Comparison of ENCODE assay signal across 21 cellular contexts in genomic region chr9:87510251-87510683, GRCh38.
"Had no signal": no experiment of that assay in that cellular context is flagged by ENCODE, and none has a peak within 500 bp of the region (broad histone marks: within the 10 kb centered on the region; RNA-seq: fewer than 3 reads in every experiment).

No MANE protein-coding gene starts in this region.

- H3K27me3 ChIP-seq: cardiac muscle cell, gastrocnemius medialis, neural progenitor cell had no signal

- H3K4me3 Mint-ChIP-seq: activated B cell treated with CpG ODN at 0.5 μM for 24 hours; activated CD4-positive, alpha-beta memory T cell treated with anti-CD3 and anti-CD28 coated beads for 36 hours; activated naive CD4-positive, alpha-beta T cell treated with anti-CD3 and anti-CD28 coated beads for 36 hours; activated naive CD8-positive, alpha-beta T cell treated with anti-CD3 and anti-CD28 coated beads, Interleukin-2, amount 10 ng/mL, durations not matched to agents 7 days and 5 days; activated T-cell treated with anti-CD3 and anti-CD28 coated beads, Interleukin-2, amount 50 U/mL, for 72 hours; memory B cell; naive thymus-derived CD8-positive, alpha-beta T cell; neural progenitor cell had no signal

- H3K27ac ChIP-seq: cardiac muscle cell, gastrocnemius medialis, neural progenitor cell had no signal

- H2AFZ ChIP-seq: neural progenitor cell had no signal

- H3K9me3 Mint-ChIP-seq: activated B cell treated with CpG ODN at 0.5 μM for 24 hours; activated CD4-positive, alpha-beta memory T cell treated with anti-CD3 and anti-CD28 coated beads for 36 hours; activated naive CD4-positive, alpha-beta T cell treated with anti-CD3 and anti-CD28 coated beads for 36 hours; activated naive CD8-positive, alpha-beta T cell treated with anti-CD3 and anti-CD28 coated beads, Interleukin-2, amount 10 ng/mL, durations not matched to agents 7 days and 5 days; activated T-cell treated with anti-CD3 and anti-CD28 coated beads, Interleukin-2, amount 50 U/mL, for 72 hours; naive thymus-derived CD8-positive, alpha-beta T cell; neural progenitor cell had no signal

- H3K9ac ChIP-seq: neural progenitor cell had no signal

- H3K36me3 ChIP-seq: cardiac muscle cell, gastrocnemius medialis, neural progenitor cell had no signal

- H3K9me3 ChIP-seq: gastrocnemius medialis, spleen had no signal

- H3K27ac Mint-ChIP-seq: activated B cell treated with CpG ODN at 0.5 μM for 24 hours; activated CD4-positive, alpha-beta memory T cell treated with anti-CD3 and anti-CD28 coated beads for 36 hours; activated naive CD4-positive, alpha-beta T cell treated with anti-CD3 and anti-CD28 coated beads for 36 hours; activated naive CD8-positive, alpha-beta T cell treated with anti-CD3 and anti-CD28 coated beads, Interleukin-2, amount 10 ng/mL, durations not matched to agents 7 days and 5 days; activated T-cell treated with anti-CD3 and anti-CD28 coated beads, Interleukin-2, amount 50 U/mL, for 72 hours; memory B cell; naive thymus-derived CD8-positive, alpha-beta T cell; neural progenitor cell had no signal

- H3K4me2 ChIP-seq: neural progenitor cell had no signal

- DNase-seq: activated B cell treated with CpG ODN at 0.5 μM for 24 hours; activated CD4-positive, alpha-beta memory T cell treated with anti-CD3 and anti-CD28 coated beads for 36 hours; activated CD4-positive, alpha-beta T cell treated with anti-CD3 and anti-CD28 coated beads for 4 hours; activated effector memory CD4-positive, alpha-beta T cell treated with Interleukin-2 at 50 U/mL for 16 hours; activated naive CD4-positive, alpha-beta T cell treated with anti-CD3 and anti-CD28 coated beads for 36 hours; activated naive CD8-positive, alpha-beta T cell treated with anti-CD3 and anti-CD28 coated beads, Interleukin-2, amount 10 ng/mL, durations not matched to agents 7 days and 5 days; activated T-cell treated with anti-CD3 and anti-CD28 coated beads, Interleukin-2, amount 50 U/mL, for 72 hours; cortex of kidney; effector CD4-positive, alpha-beta T cell; gastrocnemius medialis; naive thymus-derived CD8-positive, alpha-beta T cell; retina; spleen; stimulated activated CD4-positive, alpha-beta T cell treated with anti-CD3 and anti-CD28 coated beads, Interleukin-4, amount 100 ng/mL, for 1 hour; stimulated activated naive CD4-positive, alpha-beta T cell treated with Interleukin-2 at 50 U/mL for 16 hours; T-helper 9 cell had no signal

- H3K4me1 Mint-ChIP-seq: activated B cell treated with CpG ODN at 0.5 μM for 24 hours; activated naive CD8-positive, alpha-beta T cell treated with anti-CD3 and anti-CD28 coated beads, Interleukin-2, amount 10 ng/mL, durations not matched to agents 7 days and 5 days; memory B cell had no signal

- FAIRE-seq: islet of Langerhans had no signal

- H3K4me3 ChIP-seq: cardiac muscle cell, gastrocnemius medialis, neural progenitor cell, spleen had no signal

- H3K4me1 ChIP-seq: gastrocnemius medialis, neural progenitor cell had no signal

- ATAC-seq: activated T-cell treated with anti-CD3 and anti-CD28 coated beads, Interleukin-2, amount 50 U/mL, for 72 hours; esophagus mucosa; gastrocnemius medialis; naive thymus-derived CD8-positive, alpha-beta T cell had no signal

- H3K36me3 Mint-ChIP-seq: activated CD4-positive, alpha-beta memory T cell treated with anti-CD3 and anti-CD28 coated beads for 36 hours; activated naive CD8-positive, alpha-beta T cell treated with anti-CD3 and anti-CD28 coated beads, Interleukin-2, amount 10 ng/mL, durations not matched to agents 7 days and 5 days; memory B cell; naive thymus-derived CD8-positive, alpha-beta T cell had no signal
